ENCODE assay signal across 18 cellular contexts in the genomic region with DNA sequence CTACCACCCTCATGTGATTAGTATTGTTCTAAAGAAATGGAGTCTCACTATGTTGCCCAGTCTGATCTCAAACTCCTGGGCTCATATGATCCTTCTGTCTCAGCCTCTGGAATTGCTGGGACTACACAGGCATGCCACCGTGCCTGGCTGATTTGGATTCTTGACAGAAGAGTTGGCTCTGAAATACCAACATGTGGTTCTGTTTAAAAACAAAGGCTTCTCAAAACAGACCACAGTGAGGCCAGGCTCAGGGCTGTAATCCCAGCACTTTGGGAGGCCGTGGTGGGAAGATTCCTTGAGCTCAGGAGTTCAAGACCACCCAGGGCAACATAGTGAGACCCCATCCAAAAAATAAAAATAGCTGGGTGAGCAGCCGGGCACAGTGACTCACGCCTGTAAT.
A peak's percentile ranks its signal among the peaks of the same experiment; 100 is the strongest.
DNase-seq lines count a peak whose midpoint lies in the region; ATAC-seq and TF ChIP-seq lines count a peak whose summit lies in the region.
"Had no signal": no experiment of that assay in that cellular context is flagged by ENCODE, and none has a peak within 500 bp of the region (broad histone marks: within the 10 kb centered on the region; RNA-seq: fewer than 3 reads in every experiment).

No MANE protein-coding gene starts in this region.

- TF ChIP-seq POLR2A in tibial nerve (IDR thresholded peaks at IDR 0.05): no peak

- H3K27ac ChIP-seq in tibial nerve: no peak overlapping the region
- no peak overlapping the region for H3K27ac ChIP-seq in brain microvascular endothelial cell
- H3K27ac ChIP-seq: dorsolateral prefrontal cortex, sigmoid colon, testis had no signal

- no peaks in the 10 kb centered on the region for H3K27me3 ChIP-seq in tibial nerve
- H3K27me3 ChIP-seq in brain microvascular endothelial cell (replicated peaks): no peaks in the 10 kb centered on the region
- H3K27me3 ChIP-seq: dorsolateral prefrontal cortex, sigmoid colon, testis had no signal

- TF ChIP-seq EP300 in tibial nerve (IDR thresholded peaks at IDR 0.05): no peak

- in situ Hi-C loops in brain microvascular endothelial cell (cut with HindIII; ENCODE audit: low pct_ligation_motif_present, low sequenced_read_pairs): no loop called here

- H3K9me3 ChIP-seq in tibial nerve: no peaks in the 10 kb centered on the region
- H3K9me3 ChIP-seq: sigmoid colon, testis had no signal

- CTCF ChIA-PET in AG04449 (lab: Yijun Ruan, JAX): no interaction called here

- DNase-seq in AG04449 (ENCODE audit: low read depth, low spot score): peak; percentile 55
- DNase-seq in EL: peak; percentile 43
- peak; percentile 69 for DNase-seq in fibroblast of mammary gland (ENCODE audit: low read depth)
- DNase-seq in GM20000 (ENCODE audit: low spot score): no peak
- DNase-seq in tibial nerve (ENCODE audit: low spot score in 2 of 2): no peak
- DNase-seq in brain microvascular endothelial cell: no peak
- DNase-seq: activated CD4-positive, alpha-beta T cell treated with anti-CD3 and anti-CD28 coated beads for 48 hours; activated naive CD8-positive, alpha-beta T cell treated with anti-CD3 and anti-CD28 coated beads, Interleukin-2, amount 50 U/mL, for 24 hours; DMS79; dorsolateral prefrontal cortex; H7; left colon; NCI-H1105; NCI-H69; sigmoid colon; testis had no signal

- no peak overlapping the region for H3K4me3 ChIP-seq in AG04449 (ENCODE audit: low read depth, low read length)
- H3K4me3 ChIP-seq in fibroblast of mammary gland (ENCODE audit: control insufficient read depth, low read depth, low read length): no peak overlapping the region
- H3K4me3 ChIP-seq in tibial nerve: no peak overlapping the region
- no peak overlapping the region for H3K4me3 ChIP-seq in brain microvascular endothelial cell (ENCODE audit: low read depth, low read length)
- H3K4me3 ChIP-seq: dorsolateral prefrontal cortex, sigmoid colon, testis had no signal

- 54 to 63% methylated on average over 4 of the region's 4 CpGs for WGBS in tibial nerve, 2 donors

- POLR2A ChIA-PET in AG04449 (lab: Yijun Ruan, JAX): no interaction called here

- no peaks in the 10 kb centered on the region for H3K4me1 ChIP-seq in tibial nerve
- H3K4me1 ChIP-seq: sigmoid colon, testis had no signal

- ATAC-seq in SK-N-SH treated with all-trans-retinoic acid at 6 μM for 48 hours (peak; percentile 95), HG03520 (IDR thresholded peaks at IDR 0.05; ENCODE audit: unreplicated experiment) (no peak)
- ATAC-seq: activated naive CD8-positive, alpha-beta T cell treated with anti-CD3 and anti-CD28 coated beads, Interleukin-2, amount 50 U/mL, for 24 hours; left colon had no signal

- no peak for TF ChIP-seq CTCF in AG04449 (IDR thresholded peaks at IDR 0.05; ENCODE audit: insufficient read depth, low read length, missing control alignments)
- TF ChIP-seq CTCF in fibroblast of mammary gland (conservative IDR thresholded peaks at IDR 0.05; ENCODE audit: control insufficient read depth, insufficient read depth, low read depth, low read length): no peak
- no peak for TF ChIP-seq CTCF in GM20000 (IDR thresholded peaks at IDR 0.05; ENCODE audit: extremely low read depth, missing control alignments)
- TF ChIP-seq CTCF in tibial nerve (IDR thresholded peaks at IDR 0.05): no peak
- no peak for TF ChIP-seq CTCF in brain microvascular endothelial cell (IDR thresholded peaks at IDR 0.05; ENCODE audit: low read depth, low read length, missing control alignments)

- peaks cover 0 to 27% (median 0%) of the 10 kb centered on the region in 3 donors for H3K36me3 ChIP-seq in tibial nerve
- H3K36me3 ChIP-seq in brain microvascular endothelial cell (replicated peaks): no peaks in the 10 kb centered on the region
- H3K36me3 ChIP-seq: sigmoid colon had no signal

TF ChIP-seq in SK-N-SH treated with all-trans-retinoic acid at 6 μM for 48 hours, 23 proteins besides CTCF, POLR2A, EP300 and RAD21:
- no peak for TF ChIP-seq ESRRG (CRISPR knock-in tag; IDR thresholded peaks at IDR 0.05)
- TF ChIP-seq ISL1 (CRISPR knock-in tag; IDR thresholded peaks at IDR 0.05): no peak
- TF ChIP-seq PPARA (CRISPR knock-in tag; IDR thresholded peaks at IDR 0.05; ENCODE audit: borderline replicate concordance): no peak
- no peak for TF ChIP-seq BACH2 (CRISPR knock-in tag; IDR thresholded peaks at IDR 0.05; ENCODE audit: borderline replicate concordance)
- TF ChIP-seq POU6F1 (CRISPR knock-in tag; IDR thresholded peaks at IDR 0.05; ENCODE audit: borderline replicate concordance, low read depth): no peak
- no peak for TF ChIP-seq ZNF565 (CRISPR knock-in tag; conservative IDR thresholded peaks at IDR 0.05; ENCODE audit: low read depth)
- TF ChIP-seq, protein P1, sequence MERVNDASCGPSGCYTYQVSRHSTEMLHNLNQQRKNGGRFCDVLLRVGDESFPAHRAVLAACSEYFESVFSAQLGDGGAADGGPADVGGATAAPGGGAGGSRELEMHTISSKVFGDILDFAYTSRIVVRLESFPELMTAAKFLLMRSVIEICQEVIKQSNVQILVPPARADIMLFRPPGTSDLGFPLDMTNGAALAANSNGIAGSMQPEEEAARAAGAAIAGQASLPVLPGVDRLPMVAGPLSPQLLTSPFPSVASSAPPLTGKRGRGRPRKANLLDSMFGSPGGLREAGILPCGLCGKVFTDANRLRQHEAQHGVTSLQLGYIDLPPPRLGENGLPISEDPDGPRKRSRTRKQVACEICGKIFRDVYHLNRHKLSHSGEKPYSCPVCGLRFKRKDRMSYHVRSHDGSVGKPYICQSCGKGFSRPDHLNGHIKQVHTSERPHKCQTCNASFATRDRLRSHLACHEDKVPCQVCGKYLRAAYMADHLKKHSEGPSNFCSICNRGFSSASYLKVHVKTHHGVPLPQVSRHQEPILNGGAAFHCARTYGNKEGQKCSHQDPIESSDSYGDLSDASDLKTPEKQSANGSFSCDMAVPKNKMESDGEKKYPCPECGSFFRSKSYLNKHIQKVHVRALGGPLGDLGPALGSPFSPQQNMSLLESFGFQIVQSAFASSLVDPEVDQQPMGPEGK (CRISPR knock-in tag; IDR thresholded peaks at IDR 0.05; ENCODE audit: borderline replicate concordance): no peak
- no peak for TF ChIP-seq TCF4 (CRISPR knock-in tag; IDR thresholded peaks at IDR 0.05; ENCODE audit: borderline replicate concordance)
- no peak for TF ChIP-seq CSRNP3 (CRISPR knock-in tag; IDR thresholded peaks at IDR 0.05)
- TF ChIP-seq CREB5 (CRISPR knock-in tag; IDR thresholded peaks at IDR 0.05; ENCODE audit: low read depth): no peak
- no peak for TF ChIP-seq CSDC2 (CRISPR knock-in tag; IDR thresholded peaks at IDR 0.05)
- no peak for TF ChIP-seq ZNF8 (CRISPR knock-in tag; IDR thresholded peaks at IDR 0.05)
TF ChIP-seq in SK-N-SH treated with all-trans-retinoic acid at 6 μM for 48 hours: peak in this region for 0.

Comparison
In these comparisons a context has a peak if more than half of its experiments do, and no peak if none do; other contexts are left out.
1. DNase-seq: peak in AG04449 (single experiment), EL (single experiment) and fibroblast of mammary gland (single experiment); none in GM20000 (single experiment), tibial nerve (0 of 2) and brain microvascular endothelial cell (single experiment).